In genomic region chr2:215511454-215512346, GRCh38 we compare ENCODE assay signal across 21 cellular contexts.
DNase-seq lines count a peak whose midpoint lies in the region; ATAC-seq, FAIRE-seq and TF ChIP-seq lines count a peak whose summit lies in the region.
"Had no signal": no experiment of that assay in that cellular context is flagged by ENCODE, and none has a peak within 500 bp of the region (broad histone marks: within the 10 kb centered on the region; RNA-seq: fewer than 3 reads in every experiment).

No MANE protein-coding gene starts in this region.

- H2AFZ ChIP-seq in IMR-90 (replicated peaks; ENCODE audit: low read length, poor library complexity) (peak overlapping the region; percentile 40), GM12878 (ENCODE audit: control insufficient read depth, low read depth, low read length) (no peak overlapping the region), keratinocyte (ENCODE audit: control insufficient read depth, low read length) (peak overlapping the region; percentile 36), osteoblast (ENCODE audit: low read length) (peak overlapping the region; percentile 67)

- no peak overlapping the region for H2BK120ac ChIP-seq in IMR-90 (ENCODE audit: low read depth, low read length)

- no peaks in the 10 kb centered on the region for H3K36me3 ChIP-seq in IMR-90 (ENCODE audit: control insufficient read depth, insufficient read depth, low read length)
- no peaks in the 10 kb centered on the region for H3K36me3 ChIP-seq in GM12878 (ENCODE audit: control insufficient read depth in 2 of 2, insufficient read depth in 2 of 2, low read length in 1 of 2)
- no peaks in the 10 kb centered on the region for H3K36me3 ChIP-seq in keratinocyte (ENCODE audit: control insufficient read depth in 2 of 2, extremely low read depth in 1 of 2, insufficient read depth in 2 of 2, low read length in 2 of 2)
- no peaks in the 10 kb centered on the region for H3K36me3 ChIP-seq in osteoblast (ENCODE audit: insufficient read depth, low read length)
- H3K36me3 ChIP-seq: SJSA1 had no signal

- no TSS peak for BruUV-seq in IMR-90 (replicated peaks; lab: Mats Ljungman, UMichigan)
- no TSS peak for BruUV-seq in GM12878 (replicated peaks; lab: Mats Ljungman, UMichigan)

- H2BK15ac ChIP-seq in IMR-90 (ENCODE audit: low read depth, low read length): no peak overlapping the region

- H3K14ac ChIP-seq in IMR-90 (replicated peaks; ENCODE audit: low read depth, low read length): no peak overlapping the region

- no peak overlapping the region for H3K4me2 ChIP-seq in IMR-90 (ENCODE audit: low read depth, low read length)
- no peak overlapping the region for H3K4me2 ChIP-seq in GM12878 (ENCODE audit: control insufficient read depth, insufficient read depth)
- no peak overlapping the region for H3K4me2 ChIP-seq in keratinocyte (ENCODE audit: control insufficient read depth, extremely low read depth, insufficient read depth, low read depth, low read length)
- no peak overlapping the region for H3K4me2 ChIP-seq in osteoblast (ENCODE audit: insufficient read depth, low read length)

- H3K27me3 ChIP-seq in IMR-90 (ENCODE audit: control insufficient read depth, insufficient read depth, low read length): no peaks in the 10 kb centered on the region
- H3K27me3 ChIP-seq in GM12878 (replicated peaks in 1 of 2; ENCODE audit: control insufficient read depth in 2 of 2, insufficient read depth in 2 of 2, low read length in 1 of 2): no peaks in the 10 kb centered on the region
- no peaks in the 10 kb centered on the region for H3K27me3 ChIP-seq in keratinocyte (ENCODE audit: control insufficient read depth, extremely low read depth, insufficient read depth, low read length)
- H3K27me3 ChIP-seq in osteoblast (ENCODE audit: insufficient read depth, low read length): no peaks in the 10 kb centered on the region
- H3K27me3 ChIP-seq: SJSA1 had no signal

- POLR2A ChIA-PET in IMR-90 (lab: Charles Lee; ENCODE audit: unreplicated experiment): interaction anchor here (0.6 kb wide), 1 partner anchor 147 kb away, joined by 9 read pairs; no protein-coding TSS in a partner anchor
- POLR2A ChIA-PET in GM12878 (lab: Charles Lee): no interaction called here

- dilution Hi-C loops in IMR-90 (cut with HindIII; ENCODE audit: low sequenced_read_pairs, unreplicated experiment): no loop called here
- dilution Hi-C loops in keratinocyte (cut with MboI; ENCODE audit: extremely low pct_ligation_motif_present, low sequenced_read_pairs): no loop called here

- H3K79me2 ChIP-seq in GM12878 (ENCODE audit: control insufficient read depth, insufficient read depth, low read length): no peaks in the 10 kb centered on the region
- H3K79me2 ChIP-seq in keratinocyte (ENCODE audit: control insufficient read depth, insufficient read depth, low read length): no peaks in the 10 kb centered on the region
- no peaks in the 10 kb centered on the region for H3K79me2 ChIP-seq in osteoblast (ENCODE audit: insufficient read depth, low read length)

- no peak overlapping the region for H3K9ac ChIP-seq in IMR-90 (ENCODE audit: low read depth, low read length)
- H3K9ac ChIP-seq in GM12878 (ENCODE audit: control insufficient read depth, insufficient read depth, low read length): no peak overlapping the region
- no peak overlapping the region for H3K9ac ChIP-seq in keratinocyte (ENCODE audit: control insufficient read depth, extremely low read depth, insufficient read depth, low read length)

- TF ChIP-seq EP300 in GM12878 (IDR thresholded peaks at IDR 0.05; ENCODE audit: borderline replicate concordance in 1 of 2, control insufficient read depth in 1 of 2, low read depth in 2 of 2, low read length in 2 of 2): no peak

- no peak overlapping the region for H4K91ac ChIP-seq in IMR-90 (ENCODE audit: insufficient read depth, low read depth, low read length)

- ATAC-seq in IMR-90 (ENCODE audit: low read depth) (no peak), GM12878 (no peak)
- ATAC-seq: HCT116 had no signal

- H3K4me1 ChIP-seq in IMR-90 (ENCODE audit: control insufficient read depth, insufficient read depth, low read length): 0 out of 2 replicates have a peak, but pooled peaks cover 2% of the 10 kb centered on the region
- H3K4me1 ChIP-seq in GM12878 (ENCODE audit: control insufficient read depth, insufficient read depth, low read length): no peaks in the 10 kb centered on the region
- H3K4me1 ChIP-seq in keratinocyte (ENCODE audit: control insufficient read depth, extremely low read depth, insufficient read depth, low read length): no peaks in the 10 kb centered on the region
- peaks cover 17% of the 10 kb centered on the region for H3K4me1 ChIP-seq in osteoblast (ENCODE audit: insufficient read depth, low read length)
- H3K4me1 ChIP-seq: SJSA1 had no signal

- no peak overlapping the region for H3K4ac ChIP-seq in IMR-90 (ENCODE audit: low read depth, low read length)

- CTCF ChIA-PET in IMR-90 (lab: Yijun Ruan, JAX): no interaction called here
- CTCF ChIA-PET in GM12878 (lab: Yijun Ruan, JAX): no interaction called here

- no peaks in the 10 kb centered on the region for H3K9me3 ChIP-seq in IMR-90 (ENCODE audit: control insufficient read depth, insufficient read depth, low read length)
- H3K9me3 ChIP-seq in GM12878 (replicated peaks; ENCODE audit: control insufficient read depth, insufficient read depth, low read length): no peaks in the 10 kb centered on the region
- H3K9me3 ChIP-seq in keratinocyte (ENCODE audit: control insufficient read depth, low read depth, low read length): no peaks in the 10 kb centered on the region
- H3K9me3 ChIP-seq in osteoblast (ENCODE audit: low read depth, low read length): no peaks in the 10 kb centered on the region
- H3K9me3 ChIP-seq: SJSA1 had no signal

- H3K4me3 ChIP-seq in IMR-90 (ENCODE audit: insufficient read depth, low read depth, low read length) (no peak overlapping the region), GM12878 (no peak overlapping the region), keratinocyte (ENCODE audit: control insufficient read depth in 2 of 3, extremely low read depth in 1 of 3, insufficient read depth in 2 of 3, low read depth in 1 of 3, low read length in 3 of 3) (no peak overlapping the region), osteoblast (ENCODE audit: insufficient read depth, low read length) (no peak overlapping the region), lower leg skin (ENCODE audit: low read depth, poor library complexity, severe bottlenecking) (no peak overlapping the region)
- H3K4me3 ChIP-seq: SJSA1 had no signal

- TF ChIP-seq RAD21 in IMR-90 (IDR thresholded peaks at IDR 0.05; ENCODE audit: low read length) (no peak), GM12878 (IDR thresholded peaks at IDR 0.05; ENCODE audit: insufficient read depth, low read depth, low read length) (no peak)

- no peak overlapping the region for H2BK5ac ChIP-seq in IMR-90 (ENCODE audit: low read depth, low read length, poor library complexity, severe bottlenecking)

- in situ Hi-C loops in IMR-90 (cut with MboI; ENCODE audit: low sequenced_read_pairs): no loop called here
- in situ Hi-C loops in GM12878 (cut with MboI): no loop called here

- peaks cover 6% of the 10 kb centered on the region; the same call in 1 of the 2 replicates for H3K9me1 ChIP-seq in IMR-90 (ENCODE audit: insufficient read depth, low read length)
- H3K9me1 ChIP-seq in keratinocyte (ENCODE audit: control insufficient read depth, extremely low read depth, insufficient read depth, low read length): no peaks in the 10 kb centered on the region

- no peak overlapping the region for H2AK5ac ChIP-seq in IMR-90 (ENCODE audit: low read depth, low read length)

- no peak overlapping the region for H3K27ac ChIP-seq in IMR-90 (ENCODE audit: insufficient read depth, low read length)
- H3K27ac ChIP-seq in GM12878 (ENCODE audit: control insufficient read depth, insufficient read depth): no peak overlapping the region
- H3K27ac ChIP-seq in keratinocyte (ENCODE audit: control insufficient read depth, insufficient read depth, low read length): no peak overlapping the region
- H3K27ac ChIP-seq in osteoblast (ENCODE audit: low read depth, low read length): no peak overlapping the region
- H3K27ac ChIP-seq: C4-2B, SJSA1 had no signal

- DNase-seq in IMR-90 (no peak), GM12878 (ENCODE audit: low read depth, low spot score) (no peak), keratinocyte (ENCODE audit: low read depth, low spot score) (no peak), osteoblast (ENCODE audit: insufficient read length, low spot score, missing footprints) (peak; percentile 63), lower leg skin (ENCODE audit: low spot score in 2 of 2) (no peak), NCI-H146 treated with DMSO at 0.1 percent for 48 hours (lab: John Stamatoyannopoulos, UW; ENCODE audit: unreplicated experiment) (no peak), kidney tubule cell (ENCODE audit: low spot score) (no peak)
- DNase-seq: AML-193, MM.1S, NCI-H1092, NCI-H146, NCI-H2081 treated with DMSO at 0.1 percent for 48 hours, NCI-H510A treated with DMSO at 0.1 percent for 48 hours, NCI-H82, RPMI8226, SW 1271 had no signal

- H4K20me1 ChIP-seq in IMR-90 (ENCODE audit: insufficient read depth, low read length): no peaks in the 10 kb centered on the region
- no peaks in the 10 kb centered on the region for H4K20me1 ChIP-seq in GM12878 (ENCODE audit: control insufficient read depth, insufficient read depth)
- H4K20me1 ChIP-seq in keratinocyte (ENCODE audit: control insufficient read depth, extremely low read depth, insufficient read depth, low read length): no peaks in the 10 kb centered on the region
- no peaks in the 10 kb centered on the region for H4K20me1 ChIP-seq in osteoblast (ENCODE audit: insufficient read depth, low read length)

- no peak for TF ChIP-seq POLR2A in IMR-90 (IDR thresholded peaks at IDR 0.05; ENCODE audit: low read depth, low read length)
- TF ChIP-seq POLR2A in GM12878 (IDR thresholded peaks at IDR 0.05; ENCODE audit: low read depth, low read length): no peak
- no peak for TF ChIP-seq POLR2A in lower leg skin (IDR thresholded peaks at IDR 0.05)

- no peak for TF ChIP-seq CTCF in IMR-90 (conservative IDR thresholded peaks at IDR 0.05; ENCODE audit: low read depth, low read length)
- TF ChIP-seq CTCF in GM12878 (IDR thresholded peaks at IDR 0.05 in 2 of 3, conservative IDR thresholded peaks at IDR 0.05 in 1 of 3; ENCODE audit: control insufficient read depth in 2 of 3, extremely low read depth in 1 of 3, insufficient read depth in 1 of 3, low read depth in 3 of 3, low read length in 3 of 3): no peak
- TF ChIP-seq CTCF in keratinocyte (optimal IDR thresholded peaks at IDR 0.05 in 1 of 3, IDR thresholded peaks at IDR 0.05 in 1 of 3, conservative IDR thresholded peaks at IDR 0.05 in 1 of 3; ENCODE audit: extremely low read depth in 1 of 3, insufficient read depth in 2 of 3, low read length in 3 of 3): no peak
- TF ChIP-seq CTCF in osteoblast (IDR thresholded peaks at IDR 0.05; ENCODE audit: extremely low read depth, low read depth, low read length): no peak
- no peak for TF ChIP-seq CTCF in lower leg skin (IDR thresholded peaks at IDR 0.05)

- H3K79me1 ChIP-seq in IMR-90 (ENCODE audit: low read depth in 1 of 2, low read length in 2 of 2): no peaks in the 10 kb centered on the region

- intact Hi-C loops in IMR-90 (cut with micrococcal nuclease): no loop called here
- intact Hi-C loops in GM12878 (cut with micrococcal nuclease; ENCODE audit: unreplicated experiment): no loop called here
- intact Hi-C loops in lower leg skin (cut with DNase I; ENCODE audit: low total_unique reads): no loop called here

- SMC1A ChIA-PET in GM12878 (lab: Charles Lee; ENCODE audit: uncharacterized antibody, unreplicated experiment): interaction anchor here (0.7 to 1.0 kb wide), 2 partner anchors 37 to 57 kb away, joined by 3 read pairs; no protein-coding TSS in a partner anchor

- FAIRE-seq in GM12878 (lab: Jason Lieb, UNC): no peak
- no peak for FAIRE-seq in keratinocyte (lab: Jason Lieb, UNC)
- FAIRE-seq: D721Med, HTR-8/SVneo had no signal

- H3K23ac ChIP-seq in IMR-90 (ENCODE audit: low read depth, low read length): no peak overlapping the region

- RAD21 ChIA-PET in GM12878 (lab: Charles Lee; ENCODE audit: unreplicated experiment): no interaction called here

- no peak overlapping the region for H3K18ac ChIP-seq in IMR-90 (ENCODE audit: low read depth, low read length)

- H4K5ac ChIP-seq in IMR-90 (ENCODE audit: low read depth, low read length): no peak overlapping the region

- H2AK9ac ChIP-seq in IMR-90 (replicated peaks; ENCODE audit: low read depth, low read length, poor library complexity): no peak overlapping the region

- no peak overlapping the region for H3K56ac ChIP-seq in IMR-90 (ENCODE audit: extremely low read depth, insufficient read depth, low read length)

- no peak overlapping the region for H2BK20ac ChIP-seq in IMR-90 (ENCODE audit: low read depth, low read length)

- H4K8ac ChIP-seq in IMR-90 (ENCODE audit: low read depth in 2 of 2, low read length in 2 of 2): peak overlapping the region in 1 of 2 experiments; percentile 49; a peak in 1 of 4 replicates

- WGBS in IMR-90 (ENCODE audit: extremely low coverage in 2 of 2, insufficient read length in 1 of 2), 2 experiments: 91% methylated on average over 4 of the region's 6 CpGs; no CpG with 5 or more reads in 1 of the 2 experiments
- WGBS in GM12878 (ENCODE audit: insufficient coverage, insufficient replicate concordance, low lambda C conversion rate, missing lambda C conversion rate): 30% methylated on average over 6 of the region's 6 CpGs
- 65 to 77% methylated on average over 6 of the region's 6 CpGs for WGBS in lower leg skin, 2 donors
